In genomic region chr1:228139931-228140723, GRCh38 we compare ENCODE assay signal across 1 cellular context.
TF ChIP-seq lines count a peak whose summit lies in the region.

A gene with protein sequence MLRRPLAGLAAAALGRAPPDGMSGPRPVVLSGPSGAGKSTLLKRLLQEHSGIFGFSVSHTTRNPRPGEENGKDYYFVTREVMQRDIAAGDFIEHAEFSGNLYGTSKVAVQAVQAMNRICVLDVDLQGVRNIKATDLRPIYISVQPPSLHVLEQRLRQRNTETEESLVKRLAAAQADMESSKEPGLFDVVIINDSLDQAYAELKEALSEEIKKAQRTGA (plus strand): TSS chr1:228140279. CDS start chr1:228140303, 24 bp downstream.

TF ChIP-seq in GM12878, 131 proteins besides CTCF, POLR2A, EP300 and RAD21 (continued from another document and continues in another):
- TF ChIP-seq, protein P1, sequence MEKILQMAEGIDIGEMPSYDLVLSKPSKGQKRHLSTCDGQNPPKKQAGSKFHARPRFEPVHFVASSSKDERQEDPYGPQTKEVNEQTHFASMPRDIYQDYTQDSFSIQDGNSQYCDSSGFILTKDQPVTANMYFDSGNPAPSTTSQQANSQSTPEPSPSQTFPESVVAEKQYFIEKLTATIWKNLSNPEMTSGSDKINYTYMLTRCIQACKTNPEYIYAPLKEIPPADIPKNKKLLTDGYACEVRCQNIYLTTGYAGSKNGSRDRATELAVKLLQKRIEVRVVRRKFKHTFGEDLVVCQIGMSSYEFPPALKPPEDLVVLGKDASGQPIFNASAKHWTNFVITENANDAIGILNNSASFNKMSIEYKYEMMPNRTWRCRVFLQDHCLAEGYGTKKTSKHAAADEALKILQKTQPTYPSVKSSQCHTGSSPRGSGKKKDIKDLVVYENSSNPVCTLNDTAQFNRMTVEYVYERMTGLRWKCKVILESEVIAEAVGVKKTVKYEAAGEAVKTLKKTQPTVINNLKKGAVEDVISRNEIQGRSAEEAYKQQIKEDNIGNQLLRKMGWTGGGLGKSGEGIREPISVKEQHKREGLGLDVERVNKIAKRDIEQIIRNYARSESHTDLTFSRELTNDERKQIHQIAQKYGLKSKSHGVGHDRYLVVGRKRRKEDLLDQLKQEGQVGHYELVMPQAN (conservative IDR thresholded peaks at IDR 0.05), result peak; percentile 93
- peak; percentile 75 for TF ChIP-seq LARP7 (IDR thresholded peaks at IDR 0.05)
- TF ChIP-seq FOXM1 (IDR thresholded peaks at IDR 0.05; ENCODE audit: low read depth, low read length), result no peak
- TF ChIP-seq, protein P2, sequence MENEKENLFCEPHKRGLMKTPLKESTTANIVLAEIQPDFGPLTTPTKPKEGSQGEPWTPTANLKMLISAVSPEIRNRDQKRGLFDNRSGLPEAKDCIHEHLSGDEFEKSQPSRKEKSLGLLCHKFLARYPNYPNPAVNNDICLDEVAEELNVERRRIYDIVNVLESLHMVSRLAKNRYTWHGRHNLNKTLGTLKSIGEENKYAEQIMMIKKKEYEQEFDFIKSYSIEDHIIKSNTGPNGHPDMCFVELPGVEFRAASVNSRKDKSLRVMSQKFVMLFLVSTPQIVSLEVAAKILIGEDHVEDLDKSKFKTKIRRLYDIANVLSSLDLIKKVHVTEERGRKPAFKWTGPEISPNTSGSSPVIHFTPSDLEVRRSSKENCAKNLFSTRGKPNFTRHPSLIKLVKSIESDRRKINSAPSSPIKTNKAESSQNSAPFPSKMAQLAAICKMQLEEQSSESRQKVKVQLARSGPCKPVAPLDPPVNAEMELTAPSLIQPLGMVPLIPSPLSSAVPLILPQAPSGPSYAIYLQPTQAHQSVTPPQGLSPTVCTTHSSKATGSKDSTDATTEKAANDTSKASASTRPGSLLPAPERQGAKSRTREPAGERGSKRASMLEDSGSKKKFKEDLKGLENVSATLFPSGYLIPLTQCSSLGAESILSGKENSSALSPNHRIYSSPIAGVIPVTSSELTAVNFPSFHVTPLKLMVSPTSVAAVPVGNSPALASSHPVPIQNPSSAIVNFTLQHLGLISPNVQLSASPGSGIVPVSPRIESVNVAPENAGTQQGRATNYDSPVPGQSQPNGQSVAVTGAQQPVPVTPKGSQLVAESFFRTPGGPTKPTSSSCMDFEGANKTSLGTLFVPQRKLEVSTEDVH (IDR thresholded peaks at IDR 0.05; ENCODE audit: low read depth, partially characterized antibody), result no peak
- TF ChIP-seq SREBF1 (IDR thresholded peaks at IDR 0.05; ENCODE audit: low read length), result no peak
- no peak for TF ChIP-seq ZBTB33 (IDR thresholded peaks at IDR 0.05)
- no peak for TF ChIP-seq TCF7 (IDR thresholded peaks at IDR 0.05; ENCODE audit: borderline replicate concordance)
- no peak for TF ChIP-seq RELB (IDR thresholded peaks at IDR 0.05; ENCODE audit: low read depth)
- no peak for TF ChIP-seq CEBPB (IDR thresholded peaks at IDR 0.05; ENCODE audit: borderline replicate concordance in 1 of 2, low read depth in 2 of 2, low read length in 2 of 2)
- peak; percentile 98 for TF ChIP-seq PKNOX1 (IDR thresholded peaks at IDR 0.05)
- TF ChIP-seq YY1 (IDR thresholded peaks at IDR 0.05; ENCODE audit: low read depth, low read length), result 0 out of 2 replicates have a peak, but pooled peaks have one; percentile 9
- peak; percentile 47; the same call in 1 of the 2 replicates for TF ChIP-seq MXI1 (IDR thresholded peaks at IDR 0.05; ENCODE audit: low read depth, low read length)
- peak; percentile 97 for TF ChIP-seq CREB1 (IDR thresholded peaks at IDR 0.05; ENCODE audit: low read depth)
- TF ChIP-seq, protein P3, sequence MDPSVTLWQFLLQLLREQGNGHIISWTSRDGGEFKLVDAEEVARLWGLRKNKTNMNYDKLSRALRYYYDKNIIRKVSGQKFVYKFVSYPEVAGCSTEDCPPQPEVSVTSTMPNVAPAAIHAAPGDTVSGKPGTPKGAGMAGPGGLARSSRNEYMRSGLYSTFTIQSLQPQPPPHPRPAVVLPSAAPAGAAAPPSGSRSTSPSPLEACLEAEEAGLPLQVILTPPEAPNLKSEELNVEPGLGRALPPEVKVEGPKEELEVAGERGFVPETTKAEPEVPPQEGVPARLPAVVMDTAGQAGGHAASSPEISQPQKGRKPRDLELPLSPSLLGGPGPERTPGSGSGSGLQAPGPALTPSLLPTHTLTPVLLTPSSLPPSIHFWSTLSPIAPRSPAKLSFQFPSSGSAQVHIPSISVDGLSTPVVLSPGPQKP (IDR thresholded peaks at IDR 0.05; ENCODE audit: low read depth, low read length), result no peak; the same call in 1 of the 2 replicates
- no peak for TF ChIP-seq ZNF622 (IDR thresholded peaks at IDR 0.05)
- TF ChIP-seq EED (IDR thresholded peaks at IDR 0.05; ENCODE audit: low read depth), result no peak
- no peak for TF ChIP-seq CEBPZ (IDR thresholded peaks at IDR 0.05; ENCODE audit: low read depth, low read length)
- 0 out of 2 replicates have a peak, but pooled peaks have one; percentile 45 for TF ChIP-seq RCOR1 (conservative IDR thresholded peaks at IDR 0.05; ENCODE audit: low read depth, low read length)
- TF ChIP-seq BCL11A (IDR thresholded peaks at IDR 0.05; ENCODE audit: low read depth, low read length), result no peak
- TF ChIP-seq REST (IDR thresholded peaks at IDR 0.05; ENCODE audit: low read depth, low read length), result 0 out of 2 replicates have a peak, but pooled peaks have one; percentile 11
- peak; percentile 100 for TF ChIP-seq BACH1 (IDR thresholded peaks at IDR 0.05; ENCODE audit: borderline replicate concordance)
- TF ChIP-seq IKZF2 (IDR thresholded peaks at IDR 0.05), result no peak; a peak in 1 of 4 replicates
- TF ChIP-seq CBX5 (IDR thresholded peaks at IDR 0.05; ENCODE audit: low read depth), result no peak
- TF ChIP-seq ZNF24 (IDR thresholded peaks at IDR 0.05), result no peak
- no peak for TF ChIP-seq MYB (IDR thresholded peaks at IDR 0.05; ENCODE audit: borderline replicate concordance, low read depth, low read length)
- TF ChIP-seq, protein P4, sequence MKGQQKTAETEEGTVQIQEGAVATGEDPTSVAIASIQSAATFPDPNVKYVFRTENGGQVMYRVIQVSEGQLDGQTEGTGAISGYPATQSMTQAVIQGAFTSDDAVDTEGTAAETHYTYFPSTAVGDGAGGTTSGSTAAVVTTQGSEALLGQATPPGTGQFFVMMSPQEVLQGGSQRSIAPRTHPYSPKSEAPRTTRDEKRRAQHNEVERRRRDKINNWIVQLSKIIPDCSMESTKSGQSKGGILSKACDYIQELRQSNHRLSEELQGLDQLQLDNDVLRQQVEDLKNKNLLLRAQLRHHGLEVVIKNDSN (IDR thresholded peaks at IDR 0.05; ENCODE audit: borderline replicate concordance, extremely low read length, insufficient read depth, low read depth, low read length), result no peak
- peak; percentile 89 for TF ChIP-seq CHD2 (IDR thresholded peaks at IDR 0.05; ENCODE audit: borderline replicate concordance, low read depth, low read length)
- TF ChIP-seq ZNF207 (IDR thresholded peaks at IDR 0.05; ENCODE audit: borderline replicate concordance), result no peak
- TF ChIP-seq, protein P5, sequence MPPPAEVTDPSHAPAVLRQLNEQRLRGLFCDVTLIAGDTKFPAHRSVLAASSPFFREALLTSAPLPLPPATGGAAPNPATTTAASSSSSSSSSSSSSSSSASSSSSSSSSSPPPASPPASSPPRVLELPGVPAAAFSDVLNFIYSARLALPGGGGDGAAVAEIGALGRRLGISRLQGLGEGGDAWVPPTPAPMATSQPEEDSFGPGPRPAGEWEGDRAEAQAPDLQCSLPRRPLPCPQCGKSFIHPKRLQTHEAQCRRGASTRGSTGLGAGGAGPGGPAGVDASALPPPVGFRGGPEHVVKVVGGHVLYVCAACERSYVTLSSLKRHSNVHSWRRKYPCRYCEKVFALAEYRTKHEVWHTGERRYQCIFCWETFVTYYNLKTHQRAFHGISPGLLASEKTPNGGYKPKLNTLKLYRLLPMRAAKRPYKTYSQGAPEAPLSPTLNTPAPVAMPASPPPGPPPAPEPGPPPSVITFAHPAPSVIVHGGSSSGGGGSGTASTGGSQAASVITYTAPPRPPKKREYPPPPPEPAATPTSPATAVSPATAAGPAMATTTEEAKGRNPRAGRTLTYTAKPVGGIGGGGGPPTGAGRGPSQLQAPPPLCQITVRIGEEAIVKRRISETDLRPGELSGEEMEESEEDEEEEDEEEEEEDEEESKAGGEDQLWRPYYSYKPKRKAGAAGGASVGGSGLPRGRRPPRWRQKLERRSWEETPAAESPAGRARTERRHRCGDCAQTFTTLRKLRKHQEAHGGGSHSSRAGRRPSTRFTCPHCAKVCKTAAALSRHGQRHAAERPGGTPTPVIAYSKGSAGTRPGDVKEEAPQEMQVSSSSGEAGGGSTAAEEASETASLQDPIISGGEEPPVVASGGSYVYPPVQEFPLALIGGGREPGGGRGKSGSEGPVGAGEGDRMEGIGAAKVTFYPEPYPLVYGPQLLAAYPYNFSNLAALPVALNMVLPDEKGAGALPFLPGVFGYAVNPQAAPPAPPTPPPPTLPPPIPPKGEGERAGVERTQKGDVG (CRISPR knock-in tag; IDR thresholded peaks at IDR 0.05), result no peak
- peak; percentile 88 for TF ChIP-seq GATAD2B (conservative IDR thresholded peaks at IDR 0.05; ENCODE audit: low read depth)
- peak; percentile 87 for TF ChIP-seq POLR2AphosphoS5 (IDR thresholded peaks at IDR 0.05; ENCODE audit: low read length)
